In the genomic region with DNA sequence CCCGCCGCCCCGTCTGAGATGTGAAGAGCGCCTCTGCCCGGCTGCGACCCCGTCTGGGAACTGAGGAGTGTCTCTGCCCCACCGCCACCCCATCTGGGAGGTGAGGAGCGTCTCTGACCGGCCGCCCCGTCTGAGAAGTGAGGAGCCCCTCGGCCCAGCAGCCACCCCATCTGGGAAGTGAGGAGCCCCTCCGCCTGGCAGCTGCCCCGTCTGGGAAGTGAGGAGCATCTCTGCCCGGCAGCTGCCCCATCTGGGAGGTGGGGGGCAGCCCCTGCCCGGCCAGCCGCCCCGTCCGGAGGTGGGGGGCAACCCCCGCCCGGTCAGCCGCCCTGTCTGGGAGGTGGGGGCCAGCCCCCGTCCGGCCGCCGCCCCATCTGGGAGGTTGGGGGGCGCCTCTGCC, we compare ENCODE assay signal across 11 cellular contexts. TPM values are rescaled to one million over a fixed set of nuclear protein-coding genes. Genes with fewer than 3 reads are reported as not detected.
"Had no signal": no experiment of that assay in that cellular context is flagged by ENCODE, and none has a peak within 500 bp of the region (broad histone marks: within the 10 kb centered on the region; RNA-seq: fewer than 3 reads in every experiment).

No MANE protein-coding gene starts in this region.

RNA-seq across cellular contexts. Expression of a gene that starts 5.0 kb away (rescaled TPM):
- total RNA-seq: OCI-LY7, PC-3, PC-9, Peyer's patch, Right ventricle myocardium inferior, Right ventricle myocardium superior, RPMI7951, SJCRH30, SJSA1, SK-MEL-5 had no signal
- polyA plus RNA-seq: SK-N-SH had no signal

RNA-seq across cellular contexts. Expression of a gene that starts 17.6 kb away (rescaled TPM):
- total RNA-seq: PC-3, PC-9, Peyer's patch, Right ventricle myocardium inferior, Right ventricle myocardium superior, RPMI7951, SJCRH30, SJSA1, SK-MEL-5 had no signal
- polyA plus RNA-seq: SK-N-SH had no signal

RNA-seq across cellular contexts. Expression of a gene that starts 54.6 kb away (rescaled TPM):
- total RNA-seq: PC-3, PC-9, Right ventricle myocardium inferior, Right ventricle myocardium superior, RPMI7951, SJCRH30, SJSA1, SK-MEL-5 had no signal
- polyA plus RNA-seq: SK-N-SH had no signal
